10 cellular contexts compared by ENCODE assay signal in genomic region chr6:142568857-142569597, GRCh38.
A peak's percentile ranks its signal among the peaks of the same experiment; 100 is the strongest.
DNase-seq lines count a peak whose midpoint lies in the region; ATAC-seq, FAIRE-seq and TF ChIP-seq lines count a peak whose summit lies in the region.
"Had no signal": no experiment of that assay in that cellular context is flagged by ENCODE, and none has a peak within 500 bp of the region (broad histone marks: within the 10 kb centered on the region; RNA-seq: fewer than 3 reads in every experiment).

No MANE protein-coding gene starts in this region.

- no peak for DNase-seq in activated naive CD4-positive, alpha-beta T cell treated with anti-CD3 and anti-CD28 coated beads for 36 hours
- no peak for DNase-seq in activated naive CD4-positive, alpha-beta T cell (lab: John Stamatoyannopoulos, UW)
- no peak for DNase-seq in activated naive CD4-positive, alpha-beta T cell treated with anti-CD3 and anti-CD28 coated beads, Interleukin-2, amount 50 U/mL, for 72 hours (ENCODE audit: low spot score in 2 of 2)
- DNase-seq in kidney glomerular epithelial cell (lab: John Stamatoyannopoulos, UW) (peak; percentile 52), urothelium cell line (ENCODE audit: low spot score) (peak; percentile 12), NCI-H2029 (lab: John Stamatoyannopoulos, UW) (no peak), HepG2 (ENCODE audit: low spot score) (no peak), pons (ENCODE audit: low spot score) (no peak)
- DNase-seq: BE2C had no signal

- 23% methylated on average over 1 of the region's 1 CpG for WGBS in HepG2 (ENCODE audit: low lambda C conversion rate)

- no peak overlapping the region for H3K4me3 ChIP-seq in HepG2 (replicated peaks in 1 of 3; ENCODE audit: insufficient read depth in 1 of 3, low read depth in 2 of 3, low read length in 3 of 3)

- H3K27ac Mint-ChIP-seq in activated naive CD4-positive, alpha-beta T cell treated with anti-CD3 and anti-CD28 coated beads for 36 hours: peak overlapping the region; percentile 89
- peak overlapping the region; percentile 79 to 82 for H3K27ac Mint-ChIP-seq in activated naive CD4-positive, alpha-beta T cell treated with anti-CD3 and anti-CD28 coated beads, Interleukin-2, amount 50 U/mL, for 72 hours

- peaks cover 63% of the 10 kb centered on the region for H3K4me1 Mint-ChIP-seq in activated naive CD4-positive, alpha-beta T cell treated with anti-CD3 and anti-CD28 coated beads for 36 hours (ENCODE audit: low read depth)

- H2AFZ ChIP-seq in HepG2 (ENCODE audit: low read length): no peak overlapping the region

- no peak for TF ChIP-seq POLR2A in HepG2 (IDR thresholded peaks at IDR 0.05; ENCODE audit: insufficient read depth in 1 of 2, low read depth in 2 of 2, low read length in 2 of 2)

- intact Hi-C loops in activated naive CD4-positive, alpha-beta T cell treated with anti-CD3 and anti-CD28 coated beads for 36 hours (cut with micrococcal nuclease): loop anchor here (1.0 to 5.0 kb wide), 16 partner anchors 18 to 1778 kb away; partner anchors contain the start of genes FUCA2, NMBR and VTA1
- intact Hi-C loops in HepG2 (cut with micrococcal nuclease; ENCODE audit: unreplicated experiment): loop anchor here (5.0 kb wide), 1 partner anchor 123 kb away; no protein-coding TSS in a partner anchor

- no TSS peak for BruUV-seq in HepG2 (replicated peaks; lab: Mats Ljungman, UMichigan)

- no peak for TF ChIP-seq RAD21 in HepG2 (CRISPR knock-in tag; IDR thresholded peaks at IDR 0.05)

- H3K27me3 Mint-ChIP-seq in activated naive CD4-positive, alpha-beta T cell treated with anti-CD3 and anti-CD28 coated beads for 36 hours (ENCODE audit: low read depth): no peaks in the 10 kb centered on the region

- no peaks in the 10 kb centered on the region for H3K36me3 ChIP-seq in HepG2 (replicated peaks in 1 of 2; ENCODE audit: control insufficient read depth in 1 of 2, insufficient read depth in 2 of 2, low read length in 2 of 2)
- H3K36me3 ChIP-seq: BE2C had no signal

- H3K36me3 Mint-ChIP-seq in activated naive CD4-positive, alpha-beta T cell treated with anti-CD3 and anti-CD28 coated beads for 36 hours (ENCODE audit: low read depth): peaks cover 7% of the 10 kb centered on the region
- peaks cover 11 to 20% of the 10 kb centered on the region in 2 donors for H3K36me3 Mint-ChIP-seq in activated naive CD4-positive, alpha-beta T cell treated with anti-CD3 and anti-CD28 coated beads, Interleukin-2, amount 50 U/mL, for 72 hours

- H3K79me2 ChIP-seq in HepG2 (ENCODE audit: insufficient read depth, low read length): no peaks in the 10 kb centered on the region

- TF ChIP-seq CTCF in HepG2 (CRISPR knock-in tag; IDR thresholded peaks at IDR 0.05): no peak

- CTCF ChIA-PET in activated naive CD4-positive, alpha-beta T cell treated with anti-CD3 and anti-CD28 coated beads for 36 hours (lab: Charles Lee): interaction anchor here (0.6 to 2.0 kb wide), 9 partner anchors 15 to 857 kb away, joined by 3 to 9 read pairs (median 3); no protein-coding TSS in a partner anchor
- CTCF ChIA-PET in HepG2 (lab: Yijun Ruan, JAX; ENCODE audit: low intra/inter-chr PET ratio, low total read pairs): interaction anchor here (1.6 kb wide), 1 partner anchor 94 kb away, joined by 4 read pairs; no protein-coding TSS in a partner anchor

- H4K20me1 ChIP-seq in HepG2 (ENCODE audit: insufficient read depth, low read length): no peaks in the 10 kb centered on the region

- no peaks in the 10 kb centered on the region; a peak in 2 of 5 replicates for H3K27me3 ChIP-seq in HepG2 (ENCODE audit: control insufficient read depth in 1 of 2, insufficient read depth in 2 of 2, low read length in 2 of 2)
- H3K27me3 ChIP-seq: BE2C had no signal

- H3K4me2 ChIP-seq in HepG2 (ENCODE audit: low read depth, low read length): no peak overlapping the region

- peak; percentile 69 to 81 for ATAC-seq in activated naive CD4-positive, alpha-beta T cell treated with anti-CD3 and anti-CD28 coated beads, Interleukin-2, amount 50 U/mL, for 72 hours
- no peak for ATAC-seq in HepG2
- ATAC-seq: esophagus mucosa had no signal

- in situ Hi-C loops in HepG2 (cut with HindIII; ENCODE audit: extremely low pct_ligation_motif_present, low pct_unique_long_range_greater_than_20kb): no loop called here

- H3K9me3 ChIP-seq in HepG2 (ENCODE audit: low read length): peaks cover 11% of the 10 kb centered on the region
- H3K9me3 ChIP-seq: BE2C had no signal

- peaks cover 14% of the 10 kb centered on the region for H3K9me3 Mint-ChIP-seq in activated naive CD4-positive, alpha-beta T cell treated with anti-CD3 and anti-CD28 coated beads for 36 hours
- H3K9me3 Mint-ChIP-seq in activated naive CD4-positive, alpha-beta T cell treated with anti-CD3 and anti-CD28 coated beads, Interleukin-2, amount 50 U/mL, for 72 hours: peaks cover 4 to 10% of the 10 kb centered on the region in 2 donors

- no peak for TF ChIP-seq EP300 in HepG2 (IDR thresholded peaks at IDR 0.05; ENCODE audit: low read depth in 2 of 2, low read length in 2 of 2)
- no peak for TF ChIP-seq EP300 in HepG2 (CRISPR knock-in tag; IDR thresholded peaks at IDR 0.05; ENCODE audit: borderline replicate concordance)

- no peak overlapping the region for H3K9ac ChIP-seq in HepG2 (ENCODE audit: insufficient read depth, low read depth, low read length)

- H3K4me1 ChIP-seq in HepG2 (ENCODE audit: insufficient read depth, low read length): no peaks in the 10 kb centered on the region
- H3K4me1 ChIP-seq: BE2C had no signal

- no peak overlapping the region for H3K27ac ChIP-seq in HepG2 (ENCODE audit: extremely low read length, insufficient read depth, low read length)

- FAIRE-seq in urothelium cell line (lab: Jason Lieb, UNC): no peak
- no peak for FAIRE-seq in HepG2 (lab: Jason Lieb, UNC)

- H3K4me3 Mint-ChIP-seq in activated naive CD4-positive, alpha-beta T cell treated with anti-CD3 and anti-CD28 coated beads for 36 hours: no peak overlapping the region

- POLR2A ChIA-PET in HepG2 (lab: Yijun Ruan, JAX): no interaction called here

TF ChIP-seq in HepG2, 621 proteins besides CTCF, POLR2A, EP300 and RAD21 (continues in another document):
- TF ChIP-seq ZBTB21 (CRISPR knock-in tag; IDR thresholded peaks at IDR 0.05): no peak
- TF ChIP-seq GABPB1 (CRISPR knock-in tag; IDR thresholded peaks at IDR 0.05): no peak
- TF ChIP-seq, protein P1, sequence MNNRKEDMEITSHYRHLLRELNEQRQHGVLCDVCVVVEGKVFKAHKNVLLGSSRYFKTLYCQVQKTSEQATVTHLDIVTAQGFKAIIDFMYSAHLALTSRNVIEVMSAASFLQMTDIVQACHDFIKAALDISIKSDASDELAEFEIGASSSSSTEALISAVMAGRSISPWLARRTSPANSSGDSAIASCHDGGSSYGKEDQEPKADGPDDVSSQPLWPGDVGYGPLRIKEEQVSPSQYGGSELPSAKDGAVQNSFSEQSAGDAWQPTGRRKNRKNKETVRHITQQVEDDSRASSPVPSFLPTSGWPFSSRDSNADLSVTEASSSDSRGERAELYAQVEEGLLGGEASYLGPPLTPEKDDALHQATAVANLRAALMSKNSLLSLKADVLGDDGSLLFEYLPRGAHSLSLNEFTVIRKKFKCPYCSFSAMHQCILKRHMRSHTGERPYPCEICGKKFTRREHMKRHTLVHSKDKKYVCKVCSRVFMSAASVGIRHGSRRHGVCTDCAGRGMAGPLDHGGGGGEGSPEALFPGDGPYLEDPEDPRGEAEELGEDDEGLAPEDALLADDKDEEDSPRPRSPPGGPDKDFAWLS (CRISPR knock-in tag; IDR thresholded peaks at IDR 0.05; ENCODE audit: borderline replicate concordance): no peak
- TF ChIP-seq ZNF101 (CRISPR knock-in tag; IDR thresholded peaks at IDR 0.05; ENCODE audit: borderline replicate concordance, low read depth): no peak
- no peak for TF ChIP-seq RCOR2 (CRISPR knock-in tag; IDR thresholded peaks at IDR 0.05)
- no peak for TF ChIP-seq FOXC1 (CRISPR knock-in tag; IDR thresholded peaks at IDR 0.05; ENCODE audit: borderline replicate concordance)
- TF ChIP-seq, protein P2, sequence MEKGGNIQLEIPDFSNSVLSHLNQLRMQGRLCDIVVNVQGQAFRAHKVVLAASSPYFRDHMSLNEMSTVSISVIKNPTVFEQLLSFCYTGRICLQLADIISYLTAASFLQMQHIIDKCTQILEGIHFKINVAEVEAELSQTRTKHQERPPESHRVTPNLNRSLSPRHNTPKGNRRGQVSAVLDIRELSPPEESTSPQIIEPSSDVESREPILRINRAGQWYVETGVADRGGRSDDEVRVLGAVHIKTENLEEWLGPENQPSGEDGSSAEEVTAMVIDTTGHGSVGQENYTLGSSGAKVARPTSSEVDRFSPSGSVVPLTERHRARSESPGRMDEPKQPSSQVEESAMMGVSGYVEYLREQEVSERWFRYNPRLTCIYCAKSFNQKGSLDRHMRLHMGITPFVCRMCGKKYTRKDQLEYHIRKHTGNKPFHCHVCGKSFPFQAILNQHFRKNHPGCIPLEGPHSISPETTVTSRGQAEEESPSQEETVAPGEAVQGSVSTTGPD (CRISPR knock-in tag; IDR thresholded peaks at IDR 0.05): no peak
- no peak for TF ChIP-seq GTF2F1 (IDR thresholded peaks at IDR 0.05; ENCODE audit: low read length)
- TF ChIP-seq, protein P3, sequence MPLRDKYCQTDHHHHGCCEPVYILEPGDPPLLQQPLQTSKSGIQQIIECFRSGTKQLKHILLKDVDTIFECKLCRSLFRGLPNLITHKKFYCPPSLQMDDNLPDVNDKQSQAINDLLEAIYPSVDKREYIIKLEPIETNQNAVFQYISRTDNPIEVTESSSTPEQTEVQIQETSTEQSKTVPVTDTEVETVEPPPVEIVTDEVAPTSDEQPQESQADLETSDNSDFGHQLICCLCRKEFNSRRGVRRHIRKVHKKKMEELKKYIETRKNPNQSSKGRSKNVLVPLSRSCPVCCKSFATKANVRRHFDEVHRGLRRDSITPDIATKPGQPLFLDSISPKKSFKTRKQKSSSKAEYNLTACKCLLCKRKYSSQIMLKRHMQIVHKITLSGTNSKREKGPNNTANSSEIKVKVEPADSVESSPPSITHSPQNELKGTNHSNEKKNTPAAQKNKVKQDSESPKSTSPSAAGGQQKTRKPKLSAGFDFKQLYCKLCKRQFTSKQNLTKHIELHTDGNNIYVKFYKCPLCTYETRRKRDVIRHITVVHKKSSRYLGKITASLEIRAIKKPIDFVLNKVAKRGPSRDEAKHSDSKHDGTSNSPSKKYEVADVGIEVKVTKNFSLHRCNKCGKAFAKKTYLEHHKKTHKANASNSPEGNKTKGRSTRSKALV (CRISPR knock-in tag; IDR thresholded peaks at IDR 0.05): no peak
- no peak for TF ChIP-seq ZNF292 (CRISPR knock-in tag; IDR thresholded peaks at IDR 0.05; ENCODE audit: borderline replicate concordance, low read depth)
- no peak for TF ChIP-seq ETV5 (CRISPR knock-in tag; IDR thresholded peaks at IDR 0.05; ENCODE audit: borderline replicate concordance)
- TF ChIP-seq STAG1 (CRISPR knock-in tag; IDR thresholded peaks at IDR 0.05): no peak

Comparison
In these comparisons a context has a peak if more than half of its experiments do, and no peak if none do; other contexts are left out.
1. DNase-seq: peak in kidney glomerular epithelial cell (single experiment) and urothelium cell line (single experiment); none in activated naive CD4-positive, alpha-beta T cell treated with anti-CD3 and anti-CD28 coated beads for 36 hours (single experiment), activated naive CD4-positive, alpha-beta T cell (0 of 4), activated naive CD4-positive, alpha-beta T cell treated with anti-CD3 and anti-CD28 coated beads, Interleukin-2, amount 50 U/mL, for 72 hours (0 of 2), NCI-H2029 (single experiment), HepG2 (single experiment) and pons (single experiment).